Comparison of ENCODE assay signal across 9 cellular contexts in the genomic region with DNA sequence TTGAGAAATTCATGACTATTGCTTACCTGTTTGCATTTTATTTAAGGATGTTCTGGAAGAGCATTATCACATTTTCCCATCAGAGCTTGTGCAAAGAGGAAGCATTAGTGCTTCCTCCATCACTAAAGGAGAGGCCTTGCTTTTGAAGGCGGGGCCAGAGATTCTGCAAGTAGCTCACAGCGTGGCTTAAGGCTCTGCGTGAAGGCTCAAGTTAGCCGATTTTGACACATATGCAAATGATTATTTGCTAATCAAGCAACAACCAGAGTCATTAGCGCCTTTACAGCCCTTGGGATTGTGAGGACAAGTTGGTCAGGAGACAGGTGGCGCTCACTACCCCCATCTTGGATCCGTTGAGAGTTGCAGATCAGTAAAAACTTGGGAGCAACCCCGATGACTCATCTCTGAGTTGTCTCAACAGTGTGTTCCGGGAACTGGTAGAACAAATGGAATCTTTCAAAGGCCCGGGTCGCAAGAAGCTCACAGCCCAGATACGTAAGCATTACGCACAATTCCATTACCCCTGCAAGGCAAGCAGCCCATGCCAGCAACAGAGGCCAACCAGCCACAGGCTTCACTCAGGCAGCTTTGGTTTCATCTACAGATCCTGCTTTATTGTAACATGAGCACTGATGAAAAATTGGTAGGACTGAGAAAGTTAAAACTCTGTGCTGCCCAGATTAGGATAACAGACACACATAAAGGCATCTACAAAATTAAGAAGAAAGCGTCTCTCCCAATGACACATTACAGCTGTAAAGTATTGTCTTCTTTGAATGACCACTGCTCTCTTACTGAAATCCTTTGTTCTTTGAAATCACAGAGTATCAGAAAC. TPM values are rescaled to one million over a fixed set of nuclear protein-coding genes. Genes with fewer than 3 reads are reported as not detected.
DNase-seq lines count a peak whose midpoint lies in the region; ATAC-seq, FAIRE-seq and TF ChIP-seq lines count a peak whose summit lies in the region.
"Had no signal": no experiment of that assay in that cellular context is flagged by ENCODE, and none has a peak within 500 bp of the region (broad histone marks: within the 10 kb centered on the region; RNA-seq: fewer than 3 reads in every experiment).

No MANE protein-coding gene starts in this region.

- ATAC-seq in PC-3 (peak; percentile 94), HG03045 (IDR thresholded peaks at IDR 0.05; ENCODE audit: unreplicated experiment) (no peak), natural killer cell (no peak)

- peak overlapping the region; percentile 63 for H2AFZ ChIP-seq in PC-3 (ENCODE audit: low read length)

- no peaks in the 10 kb centered on the region for H3K36me3 Mint-ChIP-seq in natural killer cell

- H3K36me3 ChIP-seq in PC-3 (ENCODE audit: low read depth, low read length), result no peaks in the 10 kb centered on the region
- no peaks in the 10 kb centered on the region for H3K36me3 ChIP-seq in mesodermal cell (ENCODE audit: control insufficient read depth, insufficient read depth, low read length)
- H3K36me3 ChIP-seq in WERI-Rb-1, result no peaks in the 10 kb centered on the region

- H3K4me2 ChIP-seq in PC-3 (ENCODE audit: low read length), result peak overlapping the region; percentile 64

- no peaks in the 10 kb centered on the region for H3K27me3 Mint-ChIP-seq in natural killer cell (ENCODE audit: low read depth in 2 of 2)

- no peaks in the 10 kb centered on the region for H3K9me3 Mint-ChIP-seq in natural killer cell

- no peak for TF ChIP-seq POLR2A in erythroblast (IDR thresholded peaks at IDR 0.05; ENCODE audit: low read length)

- no peak overlapping the region for H3K27ac Mint-ChIP-seq in natural killer cell

- no peaks in the 10 kb centered on the region for H3K9me2 ChIP-seq in PC-3 (replicated peaks; ENCODE audit: low read length)

- H3K4me3 ChIP-seq in PC-3 (ENCODE audit: low read length) (peak overlapping the region; percentile 20; the same call in 1 of the 2 replicates), mesodermal cell (ENCODE audit: extremely low read depth, insufficient read depth, low read length, poor library complexity, severe bottlenecking) (no peak overlapping the region), WERI-Rb-1 (ENCODE audit: low read depth, low read length) (no peak overlapping the region)

- no peak for FAIRE-seq in urothelium cell line (lab: Jason Lieb, UNC)
- FAIRE-seq: colon had no signal

- H3K27me3 ChIP-seq in PC-3 (ENCODE audit: low read length), result no peaks in the 10 kb centered on the region
- H3K27me3 ChIP-seq in WERI-Rb-1 (ENCODE audit: insufficient read depth, low read depth, severe bottlenecking), result no peaks in the 10 kb centered on the region

- WGBS in mesodermal cell (ENCODE audit: insufficient coverage in 2 of 2), 2 experiments, result 6 to 27% methylated on average over 6 to 12 of the region's 14 CpGs

- DNase-seq in C1 segment of cervical spinal cord (lab: John Stamatoyannopoulos, UW) (peak in 12 of 14 donors; percentile 15 to 86 (median 54)), PC-3 (peak; percentile 98), erythroblast (lab: John Stamatoyannopoulos, UW) (peak; percentile 18 to 34), urothelium cell line (ENCODE audit: low spot score) (peak; percentile 93), WERI-Rb-1 (no peak), natural killer cell (no peak)

- H3F3A ChIP-seq in PC-3 (ENCODE audit: low read length, unreplicated experiment), result no peaks in the 10 kb centered on the region

- no TSS peak for BruUV-seq in PC-3 (replicated peaks; lab: Mats Ljungman, UMichigan)

- H3K4me3 Mint-ChIP-seq in natural killer cell, result no peak overlapping the region

- peak overlapping the region; percentile 94 for H3K27ac ChIP-seq in PC-3 (ENCODE audit: low read length)
- peak overlapping the region; percentile 97 for H3K27ac ChIP-seq in mesodermal cell (ENCODE audit: low read depth, low read length, severe bottlenecking)
- H3K27ac ChIP-seq in WERI-Rb-1, result no peak overlapping the region

- H3K9me3 ChIP-seq in PC-3 (ENCODE audit: low read length), result no peaks in the 10 kb centered on the region
- no peaks in the 10 kb centered on the region for H3K9me3 ChIP-seq in mesodermal cell (ENCODE audit: control insufficient read depth, low read length)
- no peaks in the 10 kb centered on the region for H3K9me3 ChIP-seq in WERI-Rb-1 (ENCODE audit: severe bottlenecking)

- no peaks in the 10 kb centered on the region for H3K79me2 ChIP-seq in PC-3 (ENCODE audit: low read length)

- intact Hi-C loops in PC-3 (cut with micrococcal nuclease) (loop anchor here (1.0 to 10.0 kb wide), 6 partner anchors 35 to 1922 kb away; a partner anchor contains a TSS), natural killer cell (cut with micrococcal nuclease) (no loop called here)

- H4K20me1 ChIP-seq in PC-3 (ENCODE audit: low read length), result no peaks in the 10 kb centered on the region

- no peaks in the 10 kb centered on the region for H3K4me1 Mint-ChIP-seq in natural killer cell

- peak overlapping the region; percentile 82 for H3K9ac ChIP-seq in PC-3 (ENCODE audit: low read length)

- CTCF ChIA-PET in PC-3 (lab: Charles Lee), result interaction anchor here (0.7 to 3.1 kb wide), 5 partner anchors 36 to 174 kb away, joined by 3 to 27 read pairs (median 6); no protein-coding TSS in a partner anchor

- TF ChIP-seq CTCF in PC-3 (conservative IDR thresholded peaks at IDR 0.05; ENCODE audit: low read depth, low read length), result peak; percentile 70
- TF ChIP-seq CTCF in WERI-Rb-1 (IDR thresholded peaks at IDR 0.05; ENCODE audit: low read depth, low read length), result no peak
- no peak for TF ChIP-seq CTCF in natural killer cell (IDR thresholded peaks at IDR 0.05)

- POLR2A ChIA-PET in PC-3 (lab: Charles Lee; ENCODE audit: unreplicated experiment), result interaction anchor here (0.6 to 0.8 kb wide), 7 partner anchors 35 to 171 kb away, joined by 3 to 6 read pairs (median 4); a partner anchor contains a TSS

- H3K4me1 ChIP-seq in PC-3 (ENCODE audit: insufficient read depth, low read length) (peaks cover 26% of the 10 kb centered on the region), mesodermal cell (ENCODE audit: control insufficient read depth, insufficient read depth, low read length, poor library complexity, severe bottlenecking) (peaks cover 5% of the 10 kb centered on the region)

RNA-seq across cellular contexts. Expression of a gene that starts 34.9 kb away (rescaled TPM):
- total RNA-seq in PC-3 (2014; rRNA removed) (8.7 and 14.0 TPM in 2 replicates), natural killer cell (1 to 10 TPM; 3.2 to 4.9 (median 4.9) TPM)
- polyA plus RNA-seq in mesodermal cell (2013, experiment 1 of 2), result 28.3 TPM
- polyA plus RNA-seq in mesodermal cell (2013, experiment 2 of 2), result 30.7 TPM

RNA-seq across cellular contexts. Expression of a gene that starts 42.6 kb away (rescaled TPM):
- total RNA-seq in PC-3 (2014; rRNA removed) (38.2 and 49.5 TPM in 2 replicates), natural killer cell (10 to 100 TPM; 70.5 to 96.6 (median 76.1) TPM)
- 47.7 TPM for polyA plus RNA-seq in mesodermal cell (2013, experiment 1 of 2)
- 50.1 TPM for polyA plus RNA-seq in mesodermal cell (2013, experiment 2 of 2)

Comparison
In these comparisons a context has a peak if more than half of its experiments do, and no peak if none do; other contexts are left out.
1. DNase-seq: peak in C1 segment of cervical spinal cord (12 of 14), PC-3 (single experiment), erythroblast (2 of 2) and urothelium cell line (single experiment); none in WERI-Rb-1 (single experiment) and natural killer cell (single experiment).